In genomic region chr10:92244796-92245195, GRCh38 we compare ENCODE assay signal across 24 cellular contexts. TPM values are rescaled to one million over a fixed set of nuclear protein-coding genes. Genes with fewer than 3 reads are reported as not detected.
DNase-seq lines count a peak whose midpoint lies in the region; ATAC-seq and TF ChIP-seq lines count a peak whose summit lies in the region.
"Had no signal": no experiment of that assay in that cellular context is flagged by ENCODE, and none has a peak within 500 bp of the region (broad histone marks: within the 10 kb centered on the region; RNA-seq: fewer than 3 reads in every experiment).

No MANE protein-coding gene starts in this region.

- H3K79me2 ChIP-seq in MM.1S (ENCODE audit: low read length), result peaks cover 27% of the 10 kb centered on the region

- peak; percentile 51 for ATAC-seq in GM19395 (IDR thresholded peaks at IDR 0.05; ENCODE audit: unreplicated experiment)
- peak; percentile 43 for ATAC-seq in HG02884 (IDR thresholded peaks at IDR 0.05; ENCODE audit: unreplicated experiment)
- peak; percentile 50 for ATAC-seq in activated T-helper 17 cell treated with anti-CD3 and anti-CD28 coated beads, Interleukin-2, amount 50 U/mL, for 72 hours (replicated peaks)
- ATAC-seq in heart right ventricle, result no peak
- ATAC-seq: CD8-positive, alpha-beta T cell; HepG2; right lobe of liver had no signal

- no peaks in the 10 kb centered on the region for H3K9me2 ChIP-seq in MM.1S (replicated peaks; ENCODE audit: insufficient read depth, low read length)

- H3K9me3 ChIP-seq in MM.1S (replicated peaks; ENCODE audit: insufficient read depth, low read length) (no peaks in the 10 kb centered on the region), ascending aorta (no peaks in the 10 kb centered on the region), heart right ventricle (no peaks in the 10 kb centered on the region)
- H3K9me3 ChIP-seq: adrenal gland, esophagus muscularis mucosa, right lobe of liver had no signal

- H3K9ac ChIP-seq in MM.1S (ENCODE audit: low read length), result no peak overlapping the region

- no peaks in the 10 kb centered on the region for H4K20me1 ChIP-seq in MM.1S (ENCODE audit: insufficient read depth, low read length)

- no peaks in the 10 kb centered on the region for H3K9me3 Mint-ChIP-seq in activated T-helper 17 cell treated with anti-CD3 and anti-CD28 coated beads, Interleukin-2, amount 50 U/mL, for 72 hours
- H3K9me3 Mint-ChIP-seq: activated CD4-positive, alpha-beta memory T cell treated with anti-CD3 and anti-CD28 coated beads, Interleukin-2, amount 10 ng/mL, durations not matched to agents 7 days and 5 days; activated T-helper 1 cell treated with anti-CD3 and anti-CD28 coated beads, Interleukin-12 subunit alpha, Interleukin-12 subunit beta, Interleukin-2, Interleukin-4 antibody, amounts not matched to agents 30 ng/mL and 10 ng/mL and 1 ng/mL, durations not matched to agents 14 hours and 24 hours and 36 hours; CD8-positive, alpha-beta T cell had no signal

- no peak overlapping the region for H3K27ac Mint-ChIP-seq in activated T-helper 17 cell treated with anti-CD3 and anti-CD28 coated beads, Interleukin-2, amount 50 U/mL, for 72 hours
- H3K27ac Mint-ChIP-seq: activated CD4-positive, alpha-beta memory T cell treated with anti-CD3 and anti-CD28 coated beads, Interleukin-2, amount 10 ng/mL, durations not matched to agents 7 days and 5 days; activated T-helper 1 cell treated with anti-CD3 and anti-CD28 coated beads, Interleukin-12 subunit alpha, Interleukin-12 subunit beta, Interleukin-2, Interleukin-4 antibody, amounts not matched to agents 30 ng/mL and 10 ng/mL and 1 ng/mL, durations not matched to agents 14 hours and 24 hours and 36 hours; CD8-positive, alpha-beta T cell had no signal

- H3K4me3 Mint-ChIP-seq in activated T-helper 17 cell treated with anti-CD3 and anti-CD28 coated beads, Interleukin-2, amount 50 U/mL, for 72 hours, result no peak overlapping the region
- H3K4me3 Mint-ChIP-seq: activated CD4-positive, alpha-beta memory T cell treated with anti-CD3 and anti-CD28 coated beads, Interleukin-2, amount 10 ng/mL, durations not matched to agents 7 days and 5 days; activated T-helper 1 cell treated with anti-CD3 and anti-CD28 coated beads, Interleukin-12 subunit alpha, Interleukin-12 subunit beta, Interleukin-2, Interleukin-4 antibody, amounts not matched to agents 30 ng/mL and 10 ng/mL and 1 ng/mL, durations not matched to agents 14 hours and 24 hours and 36 hours; CD8-positive, alpha-beta T cell had no signal

- intact Hi-C loops in ascending aorta (cut with DNase I) (no loop called here), heart right ventricle (cut with DNase I) (loop anchor here in 5 of 10 donors (5.0 kb wide), 2 partner anchors 48 to 157 kb away; partner anchors contain the start of genes CPEB3 (in 4 of the 5) and MARCHF5 (in 4 of the 5))

- H3K4me1 ChIP-seq in MM.1S (ENCODE audit: low read length), result peaks cover 12% of the 10 kb centered on the region; the same call in 1 of the 2 replicates
- H3K4me1 ChIP-seq in ascending aorta, result peaks cover 0 to 4% of the 10 kb centered on the region in 2 donors
- H3K4me1 ChIP-seq in heart right ventricle, result peaks cover 0 to 25% (median 16%) of the 10 kb centered on the region in 9 donors

- H3K27me3 ChIP-seq in MM.1S (replicated peaks; ENCODE audit: insufficient read depth, low read length), result no peaks in the 10 kb centered on the region
- H3K27me3 ChIP-seq in ascending aorta, result no peaks in the 10 kb centered on the region
- H3K27me3 ChIP-seq in heart right ventricle, result no peaks in the 10 kb centered on the region
- H3K27me3 ChIP-seq: adrenal gland, cardiac muscle cell, esophagus muscularis mucosa, right lobe of liver had no signal

- peaks cover 12% of the 10 kb centered on the region for H3K36me3 Mint-ChIP-seq in activated T-helper 17 cell treated with anti-CD3 and anti-CD28 coated beads, Interleukin-2, amount 50 U/mL, for 72 hours (ENCODE audit: low read depth)

- DNase-seq in GM13977 (ENCODE audit: low spot score), result peak; percentile 62
- DNase-seq in MM.1S, result no peak
- DNase-seq in kidney glomerular epithelial cell (lab: John Stamatoyannopoulos, UW), result no peak
- DNase-seq in ascending aorta (ENCODE audit: low spot score in 2 of 2), result no peak
- no peak for DNase-seq in heart right ventricle
- DNase-seq: activated CD4-positive, alpha-beta memory T cell treated with anti-CD3 and anti-CD28 coated beads, Interleukin-2, amount 10 ng/mL, durations not matched to agents 7 days and 5 days; adrenal gland; CD8-positive, alpha-beta T cell; DMS79; NCI-H1694 treated with DMSO at 0.1 percent for 48 hours; NCI-H510A; nucleus accumbens; right lobe of liver; SHP77 treated with DMSO at 0.1 percent for 48 hours; substantia nigra; T-helper 1 cell; WERI-Rb-1 had no signal

- H3K27ac ChIP-seq in MM.1S (ENCODE audit: low read length) (no peak overlapping the region), ascending aorta (no peak overlapping the region), heart right ventricle (no peak overlapping the region)
- H3K27ac ChIP-seq: adrenal gland, cardiac muscle cell, right lobe of liver, WERI-Rb-1 had no signal

- 95 to 97% methylated on average over 2 to 3 of the region's 3 CpGs for WGBS in heart right ventricle, 2 donors

- TF ChIP-seq CTCF in GM13977 (IDR thresholded peaks at IDR 0.05; ENCODE audit: extremely low read depth, insufficient read depth, missing control alignments) (no peak), MM.1S (IDR thresholded peaks at IDR 0.05; ENCODE audit: low read length) (no peak), ascending aorta (IDR thresholded peaks at IDR 0.05) (no peak), heart right ventricle (IDR thresholded peaks at IDR 0.05) (no peak)

- H3K4me3 ChIP-seq in MM.1S (ENCODE audit: low read length) (no peak overlapping the region), ascending aorta (no peak overlapping the region), heart right ventricle (no peak overlapping the region)
- H3K4me3 ChIP-seq: adrenal gland, cardiac muscle cell, esophagus muscularis mucosa, right lobe of liver had no signal

- no peak overlapping the region for H2AFZ ChIP-seq in MM.1S (ENCODE audit: low read length)

- H3K4me1 Mint-ChIP-seq in activated T-helper 17 cell treated with anti-CD3 and anti-CD28 coated beads, Interleukin-2, amount 50 U/mL, for 72 hours, result peaks cover 19% of the 10 kb centered on the region

- H3K36me3 ChIP-seq in MM.1S (replicated peaks; ENCODE audit: insufficient read depth, low read length), result no peaks in the 10 kb centered on the region
- H3K36me3 ChIP-seq in ascending aorta, result no peaks in the 10 kb centered on the region
- H3K36me3 ChIP-seq in heart right ventricle, result no peaks in the 10 kb centered on the region
- H3K36me3 ChIP-seq: adrenal gland, cardiac muscle cell, esophagus muscularis mucosa, right lobe of liver, WERI-Rb-1 had no signal

- H3K4me2 ChIP-seq in MM.1S (ENCODE audit: low read depth, low read length), result no peak overlapping the region

- H3K27me3 Mint-ChIP-seq in activated T-helper 17 cell treated with anti-CD3 and anti-CD28 coated beads, Interleukin-2, amount 50 U/mL, for 72 hours, result peaks cover 3% of the 10 kb centered on the region

- in situ Hi-C loops in GM13977 (cut with MboI; ENCODE audit: low pct_unique_long_range_greater_than_20kb, low sequenced_read_pairs, unreplicated experiment), result no loop called here

- H3F3A ChIP-seq in MM.1S (ENCODE audit: insufficient read depth, low read length), result peaks cover 18% of the 10 kb centered on the region

RNA-seq across cellular contexts. Expression of gene CPEB3, which starts 46.1 kb away (rescaled TPM):
- 1 to 10 TPM; 2.1 to 2.9 TPM for total RNA-seq in activated T-helper 17 cell treated with anti-CD3 and anti-CD28 coated beads, Interleukin-2, amount 50 U/mL, for 72 hours
- total RNA-seq in ascending aorta, result 2.8 TPM
- total RNA-seq in heart right ventricle, result 10 to 100 TPM in 9 of 10 donors, 1 to 10 TPM in 1; 7.2 to 17.6 (median 13.7) TPM
- polyA plus RNA-seq in heart right ventricle, result 1 to 10 TPM in 1 of 2 donors, under 1 TPM in 1; 0.71 to 4.9 TPM

RNA-seq across cellular contexts. Expression of gene MARCHF5, which starts 46.2 kb away (rescaled TPM):
- total RNA-seq in activated T-helper 17 cell treated with anti-CD3 and anti-CD28 coated beads, Interleukin-2, amount 50 U/mL, for 72 hours, result 10 to 100 TPM; 28.7 to 31.6 TPM
- total RNA-seq in ascending aorta, result 5.5 TPM
- total RNA-seq in heart right ventricle, result 10 to 100 TPM; 25.6 to 40.1 (median 33.9) TPM
- 10 to 100 TPM; 10.2 to 26.1 TPM for polyA plus RNA-seq in heart right ventricle

Comparison
In these comparisons a context has a peak if more than half of its experiments do, and no peak if none do; other contexts are left out.
1. ATAC-seq: peak in GM19395 (single experiment), HG02884 (single experiment) and activated T-helper 17 cell treated with anti-CD3 and anti-CD28 coated beads, Interleukin-2, amount 50 U/mL, for 72 hours (single experiment); none in heart right ventricle (0 of 8).